In the genomic region with DNA sequence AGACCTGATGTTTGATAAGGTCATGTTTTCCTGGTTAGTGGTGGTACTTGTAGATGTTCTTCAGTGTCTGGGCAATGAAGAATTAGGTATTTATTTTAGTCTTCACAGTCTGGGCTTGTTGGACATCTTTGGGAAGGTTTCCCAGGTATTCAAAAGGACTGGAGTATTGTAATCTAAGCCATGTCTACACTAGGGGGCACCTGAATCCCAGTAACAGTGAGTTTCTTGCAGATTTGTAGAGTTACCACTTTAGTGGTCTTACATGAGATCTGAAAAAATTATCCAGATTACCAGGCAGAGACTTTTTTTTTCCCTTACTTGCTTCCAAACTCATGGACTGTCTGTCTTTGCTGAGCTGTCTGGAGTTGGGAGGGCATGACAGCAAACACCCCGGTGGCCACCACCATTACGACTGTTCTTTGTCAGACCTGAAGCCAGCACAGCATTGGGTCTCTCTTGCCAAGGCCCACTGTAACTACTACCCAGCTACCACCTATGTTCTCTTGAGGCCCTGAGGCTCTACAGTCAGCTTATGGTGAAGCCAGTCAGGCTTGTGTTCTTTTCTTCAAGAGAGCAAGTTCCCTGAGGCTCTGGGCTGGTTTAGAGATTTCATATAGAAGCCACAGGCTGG, we compare ENCODE assay signal across 26 cellular contexts.
DNase-seq lines count a peak whose midpoint lies in the region; ATAC-seq and TF ChIP-seq lines count a peak whose summit lies in the region.
"Had no signal": no experiment of that assay in that cellular context is flagged by ENCODE, and none has a peak within 500 bp of the region (broad histone marks: within the 10 kb centered on the region; RNA-seq: fewer than 3 reads in every experiment).

No MANE protein-coding gene starts in this region.

- ATAC-seq in GM23338 (peak; percentile 71), HG02588 (IDR thresholded peaks at IDR 0.05; ENCODE audit: unreplicated experiment) (no peak)
- ATAC-seq in activated CD8-positive, alpha-beta T cell treated with anti-CD3 and anti-CD28 coated beads, Interleukin-2, amount 10 ng/mL, durations not matched to agents 7 days and 5 days: no peak
- ATAC-seq: gastroesophageal sphincter, HepG2, lower lobe of right lung, T-helper 17 cell had no signal

- no peaks in the 10 kb centered on the region for H3K9me3 Mint-ChIP-seq in GM23338
- no peaks in the 10 kb centered on the region for H3K9me3 Mint-ChIP-seq in activated CD8-positive, alpha-beta T cell treated with anti-CD3 and anti-CD28 coated beads, Interleukin-2, amount 10 ng/mL, durations not matched to agents 7 days and 5 days (ENCODE audit: insufficient read depth)
- H3K9me3 Mint-ChIP-seq: dendritic cell treated with granulocyte-macrophage colony-stimulating factor and Interleukin-4, amounts not matched to agents 40 ng/mL and 50 ng/mL, for 4 days had no signal

- H3K4me3 ChIP-seq in GM23338 (no peak overlapping the region), OCI-LY7 (ENCODE audit: low read depth, low read length, poor library complexity, severe bottlenecking) (no peak overlapping the region), Peyer's patch (no peak overlapping the region)
- H3K4me3 ChIP-seq: gastroesophageal sphincter, HAP-1, lower lobe of right lung, ovary had no signal

- DNase-seq in GM23338 (ENCODE audit: low spot score) (peak; percentile 64), OCI-LY7 (ENCODE audit: low spot score) (peak; percentile 19), iPS DF 19.7 (ENCODE audit: low read depth, low spot score) (peak; percentile 15), activated gamma-delta T cell treated with Interleukin-2 at 50 U/mL for 16 hours (no peak), Peyer's patch (no peak)
- no peak for DNase-seq in activated CD8-positive, alpha-beta T cell treated with anti-CD3 and anti-CD28 coated beads, Interleukin-2, amount 10 ng/mL, durations not matched to agents 7 days and 5 days
- DNase-seq: activated CD8-positive, alpha-beta memory T cell treated with anti-CD3 and anti-CD28 coated beads for 24 hours; CD4-positive, alpha-beta memory T cell; EL; erythroblast; immature natural killer cell; lower lobe of right lung; MM.1S; NCI-H2029 treated with DMSO at 0.1 percent for 48 hours; NCI-H774; ovary; Right ventricle myocardium superior; stimulated activated CD4-positive, alpha-beta T cell treated with anti-CD3 and anti-CD28 coated beads, Interleukin-2, amount 100 ng/mL, for 24 hours; T-helper 17 cell had no signal

- no peaks in the 10 kb centered on the region for H3K27me3 ChIP-seq in GM23338 (ENCODE audit: insufficient read depth)
- H3K27me3 ChIP-seq in Peyer's patch: no peaks in the 10 kb centered on the region
- H3K27me3 ChIP-seq: gastroesophageal sphincter, ovary had no signal

- CTCF ChIA-PET in OCI-LY7 (lab: Charles Lee; ENCODE audit: unreplicated experiment): no interaction called here
- CTCF ChIA-PET in activated CD8-positive, alpha-beta T cell treated with anti-CD3 and anti-CD28 coated beads, Interleukin-2, amount 10 ng/mL, durations not matched to agents 7 days and 5 days (lab: Charles Lee): no interaction called here

- H3K4me1 Mint-ChIP-seq in GM23338: no peaks in the 10 kb centered on the region
- no peaks in the 10 kb centered on the region for H3K4me1 Mint-ChIP-seq in activated CD8-positive, alpha-beta T cell treated with anti-CD3 and anti-CD28 coated beads, Interleukin-2, amount 10 ng/mL, durations not matched to agents 7 days and 5 days (ENCODE audit: low read depth)
- H3K4me1 Mint-ChIP-seq: CD4-positive, alpha-beta memory T cell; immature natural killer cell; T-helper 17 cell had no signal

- no peaks in the 10 kb centered on the region for H3F3A ChIP-seq in GM23338 (replicated peaks; ENCODE audit: low read depth)

- H3K36me3 Mint-ChIP-seq in GM23338 (ENCODE audit: low read depth): no peaks in the 10 kb centered on the region
- H3K36me3 Mint-ChIP-seq in activated CD8-positive, alpha-beta T cell treated with anti-CD3 and anti-CD28 coated beads, Interleukin-2, amount 10 ng/mL, durations not matched to agents 7 days and 5 days (ENCODE audit: low read depth): no peaks in the 10 kb centered on the region
- H3K36me3 Mint-ChIP-seq: CD4-positive, alpha-beta memory T cell; immature natural killer cell had no signal

- intact Hi-C loops in OCI-LY7 (cut with micrococcal nuclease; ENCODE audit: unreplicated experiment): no loop called here

- H3K27me3 Mint-ChIP-seq in GM23338 (ENCODE audit: insufficient read depth, low read depth, poor library complexity): no peaks in the 10 kb centered on the region
- H3K27me3 Mint-ChIP-seq in activated CD8-positive, alpha-beta T cell treated with anti-CD3 and anti-CD28 coated beads, Interleukin-2, amount 10 ng/mL, durations not matched to agents 7 days and 5 days (ENCODE audit: low read depth): no peaks in the 10 kb centered on the region
- H3K27me3 Mint-ChIP-seq: CD4-positive, alpha-beta memory T cell; dendritic cell treated with granulocyte-macrophage colony-stimulating factor and Interleukin-4, amounts not matched to agents 40 ng/mL and 50 ng/mL, for 4 days; T-helper 17 cell had no signal

- no peak overlapping the region for H3K27ac Mint-ChIP-seq in GM23338
- no peak overlapping the region for H3K27ac Mint-ChIP-seq in activated CD8-positive, alpha-beta T cell treated with anti-CD3 and anti-CD28 coated beads, Interleukin-2, amount 10 ng/mL, durations not matched to agents 7 days and 5 days
- H3K27ac Mint-ChIP-seq: activated T-helper 1 cell treated with anti-CD3 and anti-CD28 coated beads, Interleukin-12 subunit alpha, Interleukin-12 subunit beta, Interleukin-2, Interleukin-4 antibody, amounts not matched to agents 30 ng/mL and 10 ng/mL and 1 ng/mL, durations not matched to agents 14 hours and 24 hours and 36 hours; CD4-positive, alpha-beta memory T cell; dendritic cell treated with granulocyte-macrophage colony-stimulating factor and Interleukin-4, amounts not matched to agents 40 ng/mL and 50 ng/mL, for 4 days; immature natural killer cell; T-helper 17 cell had no signal

- H3K4me1 ChIP-seq in GM23338 (ENCODE audit: insufficient read depth) (no peaks in the 10 kb centered on the region), OCI-LY7 (ENCODE audit: insufficient read depth, low read length, poor library complexity, severe bottlenecking) (peaks cover 4% of the 10 kb centered on the region), Peyer's patch (no peaks in the 10 kb centered on the region)
- H3K4me1 ChIP-seq: gastroesophageal sphincter, HAP-1, lower lobe of right lung had no signal

- TF ChIP-seq CTCF in 22Rv1 (IDR thresholded peaks at IDR 0.05): peak; percentile 42
- peak; percentile 71 to 74 for TF ChIP-seq CTCF in GM23338 (conservative IDR thresholded peaks at IDR 0.05; ENCODE audit: low read depth in 2 of 2)
- peak; percentile 60 for TF ChIP-seq CTCF in OCI-LY7 (conservative IDR thresholded peaks at IDR 0.05; ENCODE audit: low read length)
- TF ChIP-seq CTCF in Peyer's patch (IDR thresholded peaks at IDR 0.05): no peak

- H3K4me2 ChIP-seq in GM23338 (no peak overlapping the region), OCI-LY7 (ENCODE audit: low read length) (no peak overlapping the region)

- H3K36me3 ChIP-seq in GM23338 (ENCODE audit: insufficient read depth): no peaks in the 10 kb centered on the region
- H3K36me3 ChIP-seq in OCI-LY7 (ENCODE audit: insufficient read depth, low read length): no peaks in the 10 kb centered on the region
- H3K36me3 ChIP-seq in Peyer's patch: no peaks in the 10 kb centered on the region
- H3K36me3 ChIP-seq: gastroesophageal sphincter, HAP-1, lower lobe of right lung, ovary had no signal

- no peak for TF ChIP-seq POLR2A in Peyer's patch (IDR thresholded peaks at IDR 0.05)

- no peaks in the 10 kb centered on the region for H3K79me2 ChIP-seq in GM23338 (replicated peaks; ENCODE audit: insufficient read depth)
- H3K79me2 ChIP-seq in OCI-LY7 (ENCODE audit: insufficient read depth, low read depth, low read length): no peaks in the 10 kb centered on the region

- H3K27ac ChIP-seq in 22Rv1 (no peak overlapping the region), GM23338 (ENCODE audit: low read depth) (no peak overlapping the region), OCI-LY7 (ENCODE audit: low read depth, low read length, poor library complexity, severe bottlenecking) (no peak overlapping the region), Peyer's patch (no peak overlapping the region)
- H3K27ac ChIP-seq: gastroesophageal sphincter, lower lobe of right lung, ovary had no signal

- no peak overlapping the region for H3K4me3 Mint-ChIP-seq in GM23338
- H3K4me3 Mint-ChIP-seq in activated CD8-positive, alpha-beta T cell treated with anti-CD3 and anti-CD28 coated beads, Interleukin-2, amount 10 ng/mL, durations not matched to agents 7 days and 5 days: no peak overlapping the region
- H3K4me3 Mint-ChIP-seq: activated T-helper 1 cell treated with anti-CD3 and anti-CD28 coated beads, Interleukin-12 subunit alpha, Interleukin-12 subunit beta, Interleukin-2, Interleukin-4 antibody, amounts not matched to agents 30 ng/mL and 10 ng/mL and 1 ng/mL, durations not matched to agents 14 hours and 24 hours and 36 hours; CD4-positive, alpha-beta memory T cell; dendritic cell treated with granulocyte-macrophage colony-stimulating factor and Interleukin-4, amounts not matched to agents 40 ng/mL and 50 ng/mL, for 4 days; immature natural killer cell; T-helper 17 cell had no signal

- POLR2A ChIA-PET in OCI-LY7 (lab: Charles Lee): no interaction called here
- POLR2A ChIA-PET in activated CD8-positive, alpha-beta T cell treated with anti-CD3 and anti-CD28 coated beads, Interleukin-2, amount 10 ng/mL, durations not matched to agents 7 days and 5 days (lab: Charles Lee): no interaction called here

- no TSS peak for BruUV-seq in OCI-LY7 (replicated peaks; lab: Mats Ljungman, UMichigan)

- H3K9me3 ChIP-seq in OCI-LY7 (ENCODE audit: low read length): peaks cover 6% of the 10 kb centered on the region; the same call in 1 of the 2 replicates
- H3K9me3 ChIP-seq in Peyer's patch: peaks cover 0 to 4% (median 0%) of the 10 kb centered on the region in 4 donors
- H3K9me3 ChIP-seq: gastroesophageal sphincter, HAP-1, lower lobe of right lung, ovary had no signal

- H2AFZ ChIP-seq in GM23338 (no peak overlapping the region), OCI-LY7 (ENCODE audit: low read length) (no peak overlapping the region; the same call in 1 of the 2 replicates)

- H4K20me1 ChIP-seq in GM23338 (replicated peaks; ENCODE audit: insufficient read depth) (no peaks in the 10 kb centered on the region), OCI-LY7 (ENCODE audit: insufficient read depth, low read length) (no peaks in the 10 kb centered on the region)

- no peaks in the 10 kb centered on the region for H3K9me2 ChIP-seq in GM23338 (ENCODE audit: insufficient read depth)
- H3K9me2 ChIP-seq in OCI-LY7 (ENCODE audit: insufficient read depth, low read length): no peaks in the 10 kb centered on the region

TF ChIP-seq in GM23338, 12 proteins besides CTCF, POLR2A, EP300 and RAD21 (continues in another document):
- TF ChIP-seq EZH2 (IDR thresholded peaks at IDR 0.05; ENCODE audit: low read depth, unreplicated experiment): no peak
- no peak for TF ChIP-seq STAT1 (IDR thresholded peaks at IDR 0.05; ENCODE audit: unreplicated experiment)

Comparison
In these comparisons a context has a peak if more than half of its experiments do, and no peak if none do; other contexts are left out.
1. CTCF ChIP-seq: peak in 22Rv1 (single experiment), GM23338 (2 of 2) and OCI-LY7 (single experiment); none in Peyer's patch (0 of 6).
2. DNase-seq: peak in GM23338 (single experiment), OCI-LY7 (single experiment) and iPS DF 19.7 (single experiment); none in activated gamma-delta T cell treated with Interleukin-2 at 50 U/mL for 16 hours (single experiment), activated CD8-positive, alpha-beta T cell treated with anti-CD3 and anti-CD28 coated beads, Interleukin-2, amount 10 ng/mL, durations not matched to agents 7 days and 5 days (single experiment) and Peyer's patch (0 of 3).